13 cellular contexts compared by ENCODE assay signal in genomic region chr14:102530828-102531478, GRCh38. TPM values are rescaled to one million over a fixed set of nuclear protein-coding genes. Genes with fewer than 3 reads are reported as not detected.
DNase-seq lines count a peak whose midpoint lies in the region; ATAC-seq, FAIRE-seq and TF ChIP-seq lines count a peak whose summit lies in the region.
"Had no signal": no experiment of that assay in that cellular context is flagged by ENCODE, and none has a peak within 500 bp of the region (broad histone marks: within the 10 kb centered on the region; RNA-seq: fewer than 3 reads in every experiment).

No MANE protein-coding gene starts in this region.

- H3K27ac Mint-ChIP-seq in CD8-positive, alpha-beta memory T cell = no peak overlapping the region
- H3K27ac Mint-ChIP-seq in activated T-helper 17 cell treated with anti-CD3 and anti-CD28 coated beads, Interleukin-2, amount 50 U/mL, for 72 hours = peak overlapping the region; percentile 41
- peak overlapping the region in 1 of 9 donors; percentile 82 for H3K27ac Mint-ChIP-seq in naive thymus-derived CD4-positive, alpha-beta T cell
- H3K27ac Mint-ChIP-seq: activated CD8-positive, alpha-beta T cell treated with anti-CD3 and anti-CD28 coated beads for 36 hours; activated naive CD4-positive, alpha-beta T cell treated with anti-CD3 and anti-CD28 coated beads, Interleukin-2, amount 50 U/mL, for 72 hours had no signal

- TF ChIP-seq RAD21 in Ishikawa (IDR thresholded peaks at IDR 0.05; ENCODE audit: low read depth) = no peak

- no peaks in the 10 kb centered on the region for H3K27me3 ChIP-seq in CD8-positive, alpha-beta memory T cell (ENCODE audit: insufficient read depth, low read length, poor library complexity, severe bottlenecking)
- no peaks in the 10 kb centered on the region for H3K27me3 ChIP-seq in naive thymus-derived CD4-positive, alpha-beta T cell (ENCODE audit: control insufficient read depth in 2 of 2, insufficient read depth in 2 of 2, low read length in 2 of 2)
- no peaks in the 10 kb centered on the region for H3K27me3 ChIP-seq in adrenal gland
- H3K27me3 ChIP-seq: gastrocnemius medialis had no signal

- CTCF ChIA-PET in CD8-positive, alpha-beta memory T cell (lab: Charles Lee) = no interaction called here
- CTCF ChIA-PET in naive thymus-derived CD4-positive, alpha-beta T cell (lab: Charles Lee) = no interaction called here

- peak overlapping the region; percentile 43 for H3K27ac ChIP-seq in CD8-positive, alpha-beta memory T cell (ENCODE audit: low read depth, low read length)
- H3K27ac ChIP-seq in naive thymus-derived CD4-positive, alpha-beta T cell (ENCODE audit: low read depth, low read length) = no peak overlapping the region
- H3K27ac ChIP-seq in adrenal gland = no peak overlapping the region
- H3K27ac ChIP-seq: gastrocnemius medialis had no signal

- no peak for ATAC-seq in activated T-helper 17 cell treated with anti-CD3 and anti-CD28 coated beads, Interleukin-2, amount 50 U/mL, for 72 hours (replicated peaks)
- ATAC-seq in naive thymus-derived CD4-positive, alpha-beta T cell = peak; percentile 69
- ATAC-seq in GM21360 (IDR thresholded peaks at IDR 0.05; ENCODE audit: unreplicated experiment) = no peak
- ATAC-seq: activated CD8-positive, alpha-beta T cell treated with anti-CD3 and anti-CD28 coated beads for 36 hours; activated naive CD4-positive, alpha-beta T cell treated with anti-CD3 and anti-CD28 coated beads, Interleukin-2, amount 50 U/mL, for 72 hours; gastrocnemius medialis had no signal

- H3K36me3 ChIP-seq in CD8-positive, alpha-beta memory T cell (ENCODE audit: insufficient read depth, low read length) = no peaks in the 10 kb centered on the region
- H3K36me3 ChIP-seq in naive thymus-derived CD4-positive, alpha-beta T cell (ENCODE audit: control insufficient read depth in 2 of 3, insufficient read depth in 3 of 3, low read length in 3 of 3) = no peaks in the 10 kb centered on the region
- H3K36me3 ChIP-seq in adrenal gland (replicated peaks in 1 of 2) = no peaks in the 10 kb centered on the region
- H3K36me3 ChIP-seq: gastrocnemius medialis had no signal

- H3K4me1 ChIP-seq in CD8-positive, alpha-beta memory T cell (ENCODE audit: insufficient read depth, low read length) = no peaks in the 10 kb centered on the region
- H3K4me1 ChIP-seq in naive thymus-derived CD4-positive, alpha-beta T cell (ENCODE audit: control insufficient read depth in 2 of 2, insufficient read depth in 2 of 2, low read length in 2 of 2) = no peaks in the 10 kb centered on the region
- no peaks in the 10 kb centered on the region for H3K4me1 ChIP-seq in adrenal gland (replicated peaks in 1 of 2)
- H3K4me1 ChIP-seq: gastrocnemius medialis had no signal

- no peak for TF ChIP-seq EP300 in Ishikawa (IDR thresholded peaks at IDR 0.05; ENCODE audit: borderline replicate concordance)

- no peak for DNase-seq in CD8-positive, alpha-beta memory T cell
- DNase-seq in naive thymus-derived CD4-positive, alpha-beta T cell = no peak
- DNase-seq in adrenal gland (no peak), urothelium cell line (ENCODE audit: low spot score) (no peak), DMS153 (lab: John Stamatoyannopoulos, UW) (no peak)
- DNase-seq: activated CD8-positive, alpha-beta T cell treated with anti-CD3 and anti-CD28 coated beads for 36 hours; gastrocnemius medialis; kidney glomerular epithelial cell; NCI-H2029 treated with DMSO at 0.1 percent for 48 hours had no signal

- no peak overlapping the region for H3K4me3 Mint-ChIP-seq in CD8-positive, alpha-beta memory T cell
- H3K4me3 Mint-ChIP-seq in activated T-helper 17 cell treated with anti-CD3 and anti-CD28 coated beads, Interleukin-2, amount 50 U/mL, for 72 hours = no peak overlapping the region
- H3K4me3 Mint-ChIP-seq in naive thymus-derived CD4-positive, alpha-beta T cell = peak overlapping the region in 1 of 10 donors; percentile 3
- H3K4me3 Mint-ChIP-seq: activated CD8-positive, alpha-beta T cell treated with anti-CD3 and anti-CD28 coated beads for 36 hours had no signal

- no peaks in the 10 kb centered on the region for H3K27me3 Mint-ChIP-seq in CD8-positive, alpha-beta memory T cell
- H3K27me3 Mint-ChIP-seq in activated T-helper 17 cell treated with anti-CD3 and anti-CD28 coated beads, Interleukin-2, amount 50 U/mL, for 72 hours = no peaks in the 10 kb centered on the region
- no peaks in the 10 kb centered on the region for H3K27me3 Mint-ChIP-seq in naive thymus-derived CD4-positive, alpha-beta T cell
- H3K27me3 Mint-ChIP-seq: activated CD8-positive, alpha-beta T cell treated with anti-CD3 and anti-CD28 coated beads for 36 hours had no signal

- no peaks in the 10 kb centered on the region for H3K9me3 Mint-ChIP-seq in CD8-positive, alpha-beta memory T cell
- no peaks in the 10 kb centered on the region for H3K9me3 Mint-ChIP-seq in activated T-helper 17 cell treated with anti-CD3 and anti-CD28 coated beads, Interleukin-2, amount 50 U/mL, for 72 hours
- H3K9me3 Mint-ChIP-seq in naive thymus-derived CD4-positive, alpha-beta T cell = no peaks in the 10 kb centered on the region
- H3K9me3 Mint-ChIP-seq: activated CD8-positive, alpha-beta T cell treated with anti-CD3 and anti-CD28 coated beads for 36 hours; activated naive CD4-positive, alpha-beta T cell treated with anti-CD3 and anti-CD28 coated beads, Interleukin-2, amount 50 U/mL, for 72 hours had no signal

- intact Hi-C loops in naive thymus-derived CD4-positive, alpha-beta T cell (cut with micrococcal nuclease) = no loop called here
- intact Hi-C loops in adrenal gland (cut with DNase I) = loop anchor here in 1 of 2 donors (5.0 kb wide), 1 partner anchor 51 kb away; no protein-coding TSS in a partner anchor

- H3K4me3 ChIP-seq in CD8-positive, alpha-beta memory T cell (ENCODE audit: low read length) = no peak overlapping the region
- H3K4me3 ChIP-seq in naive thymus-derived CD4-positive, alpha-beta T cell (ENCODE audit: low read length) = no peak overlapping the region
- no peak overlapping the region for H3K4me3 ChIP-seq in adrenal gland
- H3K4me3 ChIP-seq: gastrocnemius medialis had no signal

- FAIRE-seq in urothelium cell line (lab: Jason Lieb, UNC) = no peak

- peaks cover 0 to under 1% (median 0%) of the 10 kb centered on the region in 3 donors for H3K4me1 Mint-ChIP-seq in CD8-positive, alpha-beta memory T cell
- H3K4me1 Mint-ChIP-seq in activated T-helper 17 cell treated with anti-CD3 and anti-CD28 coated beads, Interleukin-2, amount 50 U/mL, for 72 hours = peaks cover 5% of the 10 kb centered on the region
- H3K4me1 Mint-ChIP-seq in naive thymus-derived CD4-positive, alpha-beta T cell = peaks cover 0 to 11% (median 4%) of the 10 kb centered on the region in 7 donors

- H3K36me3 Mint-ChIP-seq in CD8-positive, alpha-beta memory T cell = no peaks in the 10 kb centered on the region
- no peaks in the 10 kb centered on the region for H3K36me3 Mint-ChIP-seq in activated T-helper 17 cell treated with anti-CD3 and anti-CD28 coated beads, Interleukin-2, amount 50 U/mL, for 72 hours (ENCODE audit: low read depth)
- no peaks in the 10 kb centered on the region for H3K36me3 Mint-ChIP-seq in naive thymus-derived CD4-positive, alpha-beta T cell
- H3K36me3 Mint-ChIP-seq: activated naive CD4-positive, alpha-beta T cell treated with anti-CD3 and anti-CD28 coated beads, Interleukin-2, amount 50 U/mL, for 72 hours had no signal

- POLR2A ChIA-PET in CD8-positive, alpha-beta memory T cell (lab: Charles Lee) = no interaction called here
- POLR2A ChIA-PET in naive thymus-derived CD4-positive, alpha-beta T cell (lab: Charles Lee) = no interaction called here

- 69 to 77% (median 75%) methylated on average over 13 of the region's 13 CpGs for WGBS in adrenal gland, 4 donors

- no peaks in the 10 kb centered on the region for H3K9me3 ChIP-seq in CD8-positive, alpha-beta memory T cell (ENCODE audit: low read length)
- H3K9me3 ChIP-seq in naive thymus-derived CD4-positive, alpha-beta T cell (ENCODE audit: control insufficient read depth in 2 of 3, low read length in 3 of 3) = no peaks in the 10 kb centered on the region
- no peaks in the 10 kb centered on the region for H3K9me3 ChIP-seq in adrenal gland (replicated peaks in 1 of 3)
- H3K9me3 ChIP-seq: gastrocnemius medialis had no signal

- no peak for TF ChIP-seq POLR2A in adrenal gland (IDR thresholded peaks at IDR 0.05)

- TF ChIP-seq CTCF in adrenal gland (IDR thresholded peaks at IDR 0.05) = no peak

TF ChIP-seq in Ishikawa, 13 proteins besides CTCF, POLR2A, EP300 and RAD21:
- TF ChIP-seq MAX (IDR thresholded peaks at IDR 0.05) (peak; percentile 67; the same call in 1 of the 2 replicates), TEAD4 (IDR thresholded peaks at IDR 0.05) (no peak)

RNA-seq across cellular contexts. Expression of gene ANKRD9, which starts 21.4 kb away (rescaled TPM):
- total RNA-seq in CD8-positive, alpha-beta memory T cell = 10 to 100 TPM; 10.1 to 12.1 TPM
- polyA plus RNA-seq in CD8-positive, alpha-beta memory T cell = 1.3 TPM
- 1 to 10 TPM; 6.0 to 6.9 TPM for total RNA-seq in activated T-helper 17 cell treated with anti-CD3 and anti-CD28 coated beads, Interleukin-2, amount 50 U/mL, for 72 hours
- 1 to 10 TPM; 1.1 to 8.1 (median 2.2) TPM for total RNA-seq in naive thymus-derived CD4-positive, alpha-beta T cell
- polyA plus RNA-seq in naive thymus-derived CD4-positive, alpha-beta T cell = under 1 TPM; 0.26 to 0.72 TPM
- 100 to 1,000 TPM in 1 of 8 donors, 10 to 100 TPM in 7; 21.4 to 105 (median 50.8) TPM for total RNA-seq in adrenal gland
- polyA plus RNA-seq in adrenal gland = 10 to 100 TPM in 2 of 3 donors, 1 to 10 TPM in 1; 2.6 to 35.2 (median 19.5) TPM
